Comparison of ENCODE assay signal across 1 cellular context in the genomic region with DNA sequence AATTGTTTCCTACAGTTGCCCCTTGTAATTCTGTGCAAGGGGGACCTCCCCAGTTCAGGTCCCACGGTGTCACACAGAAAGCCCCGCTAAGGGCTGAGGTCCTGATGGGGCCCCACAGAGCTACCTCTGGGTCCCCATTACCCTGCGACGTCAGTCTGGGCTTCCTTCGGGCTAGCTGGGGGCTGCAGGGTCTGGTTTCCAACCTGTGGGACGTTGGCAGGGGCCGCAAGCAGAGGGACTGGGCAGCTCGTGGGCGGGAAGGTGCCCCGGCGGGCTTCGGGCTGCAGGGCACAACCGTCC.
TF ChIP-seq lines count a peak whose summit lies in the region.

No MANE protein-coding gene starts in this region.

TF ChIP-seq in SK-N-SH, 30 proteins besides CTCF, POLR2A, EP300 and RAD21 (continued from another document):
- TF ChIP-seq IRF3 (IDR thresholded peaks at IDR 0.05; ENCODE audit: low read depth, low read length) (no peak), GABPA (IDR thresholded peaks at IDR 0.05; ENCODE audit: low read depth) (no peak)
- TF ChIP-seq, protein P1, sequence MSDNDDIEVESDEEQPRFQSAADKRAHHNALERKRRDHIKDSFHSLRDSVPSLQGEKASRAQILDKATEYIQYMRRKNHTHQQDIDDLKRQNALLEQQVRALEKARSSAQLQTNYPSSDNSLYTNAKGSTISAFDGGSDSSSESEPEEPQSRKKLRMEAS (IDR thresholded peaks at IDR 0.05; ENCODE audit: low read depth), result no peak
